Comparison of ENCODE assay signal across 15 cellular contexts in genomic region chr20:63755933-63756647, GRCh38. TPM values are rescaled to one million over a fixed set of nuclear protein-coding genes. Genes with fewer than 3 reads are reported as not detected.
DNase-seq lines count a peak whose midpoint lies in the region; ATAC-seq and TF ChIP-seq lines count a peak whose summit lies in the region.
"Had no signal": no experiment of that assay in that cellular context is flagged by ENCODE, and none has a peak within 500 bp of the region (broad histone marks: within the 10 kb centered on the region; RNA-seq: fewer than 3 reads in every experiment).

No MANE protein-coding gene starts in this region.

- intact Hi-C loops in natural killer cell (cut with micrococcal nuclease): no loop called here

- H3K9me3 Mint-ChIP-seq in activated naive CD8-positive, alpha-beta T cell treated with anti-CD3 and anti-CD28 coated beads, Interleukin-2, amount 10 ng/mL, durations not matched to agents 7 days and 5 days: no peaks in the 10 kb centered on the region
- no peaks in the 10 kb centered on the region for H3K9me3 Mint-ChIP-seq in activated naive CD8-positive, alpha-beta T cell treated with anti-CD3 and anti-CD28 coated beads for 36 hours
- H3K9me3 Mint-ChIP-seq in central memory CD8-positive, alpha-beta T cell: no peaks in the 10 kb centered on the region
- no peaks in the 10 kb centered on the region for H3K9me3 Mint-ChIP-seq in natural killer cell

- peak overlapping the region; percentile 36 for H3K4me3 Mint-ChIP-seq in activated naive CD8-positive, alpha-beta T cell treated with anti-CD3 and anti-CD28 coated beads, Interleukin-2, amount 10 ng/mL, durations not matched to agents 7 days and 5 days
- H3K4me3 Mint-ChIP-seq in activated naive CD8-positive, alpha-beta T cell treated with anti-CD3 and anti-CD28 coated beads for 36 hours: no peak overlapping the region
- H3K4me3 Mint-ChIP-seq in central memory CD8-positive, alpha-beta T cell: peak overlapping the region; percentile 31
- H3K4me3 Mint-ChIP-seq in natural killer cell: no peak overlapping the region
- H3K4me3 Mint-ChIP-seq in T-helper 17 cell: no peak overlapping the region

- H3K9me3 ChIP-seq in T-helper 17 cell (ENCODE audit: control insufficient read depth, low read length, poor library complexity, severe bottlenecking): no peaks in the 10 kb centered on the region
- H3K9me3 ChIP-seq: Peyer's patch had no signal

- no peaks in the 10 kb centered on the region for H3K36me3 Mint-ChIP-seq in activated naive CD8-positive, alpha-beta T cell treated with anti-CD3 and anti-CD28 coated beads, Interleukin-2, amount 10 ng/mL, durations not matched to agents 7 days and 5 days
- H3K36me3 Mint-ChIP-seq in activated naive CD8-positive, alpha-beta T cell treated with anti-CD3 and anti-CD28 coated beads for 36 hours: no peaks in the 10 kb centered on the region
- no peaks in the 10 kb centered on the region for H3K36me3 Mint-ChIP-seq in central memory CD8-positive, alpha-beta T cell (ENCODE audit: insufficient read depth)
- H3K36me3 Mint-ChIP-seq in natural killer cell (no peaks in the 10 kb centered on the region), T-helper 17 cell (ENCODE audit: low read depth) (no peaks in the 10 kb centered on the region)

- H3K4me1 Mint-ChIP-seq in activated naive CD8-positive, alpha-beta T cell treated with anti-CD3 and anti-CD28 coated beads, Interleukin-2, amount 10 ng/mL, durations not matched to agents 7 days and 5 days: peaks cover 16% of the 10 kb centered on the region
- peaks cover 9% of the 10 kb centered on the region for H3K4me1 Mint-ChIP-seq in activated naive CD8-positive, alpha-beta T cell treated with anti-CD3 and anti-CD28 coated beads for 36 hours
- peaks cover 39% of the 10 kb centered on the region for H3K4me1 Mint-ChIP-seq in central memory CD8-positive, alpha-beta T cell
- H3K4me1 Mint-ChIP-seq in natural killer cell (peaks cover 17 to 50% of the 10 kb centered on the region in 2 donors), T-helper 17 cell (peaks cover 13% of the 10 kb centered on the region)

- no peak for DNase-seq in activated naive CD8-positive, alpha-beta T cell treated with anti-CD3 and anti-CD28 coated beads, Interleukin-2, amount 10 ng/mL, durations not matched to agents 7 days and 5 days
- no peak for DNase-seq in activated naive CD8-positive, alpha-beta T cell treated with anti-CD3 and anti-CD28 coated beads for 36 hours
- no peak for DNase-seq in central memory CD8-positive, alpha-beta T cell (ENCODE audit: low spot score in 2 of 2)
- DNase-seq in natural killer cell: no peak
- no peak for DNase-seq in SIG-M5 (lab: John Stamatoyannopoulos, UW)
- no peak for DNase-seq in NCI-H82 treated with DMSO at 0.1 percent for 48 hours (lab: John Stamatoyannopoulos, UW; ENCODE audit: unreplicated experiment)
- DNase-seq in T-helper 17 cell: no peak
- no peak for DNase-seq in activated gamma-delta T cell (lab: John Stamatoyannopoulos, UW)
- DNase-seq: EL, Karpas-422, NCI-H1105, NCI-H1694, NCI-H524, Peyer's patch, SHP77 had no signal

- peaks cover 9% of the 10 kb centered on the region for H3K27me3 Mint-ChIP-seq in activated naive CD8-positive, alpha-beta T cell treated with anti-CD3 and anti-CD28 coated beads, Interleukin-2, amount 10 ng/mL, durations not matched to agents 7 days and 5 days
- H3K27me3 Mint-ChIP-seq in activated naive CD8-positive, alpha-beta T cell treated with anti-CD3 and anti-CD28 coated beads for 36 hours: no peaks in the 10 kb centered on the region
- no peaks in the 10 kb centered on the region for H3K27me3 Mint-ChIP-seq in central memory CD8-positive, alpha-beta T cell
- H3K27me3 Mint-ChIP-seq in natural killer cell (ENCODE audit: low read depth in 2 of 2) (no peaks in the 10 kb centered on the region), T-helper 17 cell (no peaks in the 10 kb centered on the region)

- TF ChIP-seq CTCF in natural killer cell (IDR thresholded peaks at IDR 0.05): no peak

- peak overlapping the region; percentile 18 for H3K27ac Mint-ChIP-seq in activated naive CD8-positive, alpha-beta T cell treated with anti-CD3 and anti-CD28 coated beads, Interleukin-2, amount 10 ng/mL, durations not matched to agents 7 days and 5 days
- no peak overlapping the region for H3K27ac Mint-ChIP-seq in activated naive CD8-positive, alpha-beta T cell treated with anti-CD3 and anti-CD28 coated beads for 36 hours
- peak overlapping the region; percentile 35 for H3K27ac Mint-ChIP-seq in central memory CD8-positive, alpha-beta T cell (ENCODE audit: low read depth)
- H3K27ac Mint-ChIP-seq in natural killer cell (peak overlapping the region; percentile 5 to 73), T-helper 17 cell (no peak overlapping the region)

- POLR2A ChIA-PET in activated naive CD8-positive, alpha-beta T cell treated with anti-CD3 and anti-CD28 coated beads, Interleukin-2, amount 10 ng/mL, durations not matched to agents 7 days and 5 days (lab: Charles Lee): no interaction called here

- ATAC-seq in activated naive CD8-positive, alpha-beta T cell treated with anti-CD3 and anti-CD28 coated beads, Interleukin-2, amount 10 ng/mL, durations not matched to agents 7 days and 5 days (ENCODE audit: low read depth): no peak
- ATAC-seq in central memory CD8-positive, alpha-beta T cell (replicated peaks; ENCODE audit: extremely low read depth, poor library complexity, severe bottlenecking): no peak
- ATAC-seq in natural killer cell (no peak), T-helper 17 cell (no peak)

RNA-seq across cellular contexts. Expression of gene SLC2A4RG, which starts 16.5 kb away (rescaled TPM):
- 100 to 1,000 TPM; 128 to 134 TPM for total RNA-seq in activated naive CD8-positive, alpha-beta T cell treated with anti-CD3 and anti-CD28 coated beads, Interleukin-2, amount 10 ng/mL, durations not matched to agents 7 days and 5 days
- total RNA-seq in activated naive CD8-positive, alpha-beta T cell treated with anti-CD3 and anti-CD28 coated beads for 36 hours: 10 to 100 TPM; 25.7 to 29.3 TPM
- 100 to 1,000 TPM in 1 of 3 donors, 10 to 100 TPM in 2; 90.4 to 100 (median 95.5) TPM for total RNA-seq in natural killer cell
- total RNA-seq in T-helper 17 cell: 100 to 1,000 TPM in 1 of 2 donors, 10 to 100 TPM in 1; 98.1 to 103 TPM

RNA-seq across cellular contexts. Expression of gene LIME1, which starts 19.6 kb away (rescaled TPM):
- 100 to 1,000 TPM; 144 to 159 TPM for total RNA-seq in activated naive CD8-positive, alpha-beta T cell treated with anti-CD3 and anti-CD28 coated beads, Interleukin-2, amount 10 ng/mL, durations not matched to agents 7 days and 5 days
- total RNA-seq in activated naive CD8-positive, alpha-beta T cell treated with anti-CD3 and anti-CD28 coated beads for 36 hours: 10 to 100 TPM in 1 of 2 experiments, 1 to 10 TPM in 1; 9.3 to 12.2 TPM
- total RNA-seq in natural killer cell: 10 to 100 TPM; 86.5 to 94.4 (median 91.7) TPM
- 100 to 1,000 TPM; 156 to 179 TPM for total RNA-seq in T-helper 17 cell

RNA-seq across cellular contexts. Expression of gene ZGPAT, which starts 48.3 kb away (rescaled TPM):
- total RNA-seq in activated naive CD8-positive, alpha-beta T cell treated with anti-CD3 and anti-CD28 coated beads, Interleukin-2, amount 10 ng/mL, durations not matched to agents 7 days and 5 days: 10 to 100 TPM; 43.0 to 44.5 TPM
- 10 to 100 TPM; 22.0 to 22.1 TPM for total RNA-seq in activated naive CD8-positive, alpha-beta T cell treated with anti-CD3 and anti-CD28 coated beads for 36 hours
- total RNA-seq in natural killer cell (10 to 100 TPM; 39.3 to 47.7 (median 46.1) TPM), T-helper 17 cell (10 to 100 TPM; 35.0 to 39.8 TPM)

RNA-seq across cellular contexts. Expression of gene ARFRP1, which starts 48.3 kb away (rescaled TPM):
- total RNA-seq in activated naive CD8-positive, alpha-beta T cell treated with anti-CD3 and anti-CD28 coated beads, Interleukin-2, amount 10 ng/mL, durations not matched to agents 7 days and 5 days: 10 to 100 TPM; 68.8 to 73.1 TPM
- 10 to 100 TPM; 49.5 to 50.1 TPM for total RNA-seq in activated naive CD8-positive, alpha-beta T cell treated with anti-CD3 and anti-CD28 coated beads for 36 hours
- total RNA-seq in natural killer cell (10 to 100 TPM; 43.9 to 55.8 (median 50.6) TPM), T-helper 17 cell (10 to 100 TPM; 44.0 to 53.2 TPM)

RNA-seq across cellular contexts. Expression of gene TNFRSF6B, which starts 59.6 kb away (rescaled TPM):
- total RNA-seq in activated naive CD8-positive, alpha-beta T cell treated with anti-CD3 and anti-CD28 coated beads, Interleukin-2, amount 10 ng/mL, durations not matched to agents 7 days and 5 days: not detected
- total RNA-seq in activated naive CD8-positive, alpha-beta T cell treated with anti-CD3 and anti-CD28 coated beads for 36 hours: not detected
- not detected for total RNA-seq in natural killer cell
- total RNA-seq in T-helper 17 cell: not detected

Comparison
In these comparisons a context has a peak if more than half of its experiments do, and no peak if none do; other contexts are left out.
1. H3K27ac Mint-ChIP-seq: peak in activated naive CD8-positive, alpha-beta T cell treated with anti-CD3 and anti-CD28 coated beads, Interleukin-2, amount 10 ng/mL, durations not matched to agents 7 days and 5 days (single experiment), central memory CD8-positive, alpha-beta T cell (single experiment) and natural killer cell (2 of 2); none in activated naive CD8-positive, alpha-beta T cell treated with anti-CD3 and anti-CD28 coated beads for 36 hours (single experiment) and T-helper 17 cell (single experiment).
2. H3K4me3 Mint-ChIP-seq: peak in activated naive CD8-positive, alpha-beta T cell treated with anti-CD3 and anti-CD28 coated beads, Interleukin-2, amount 10 ng/mL, durations not matched to agents 7 days and 5 days (single experiment) and central memory CD8-positive, alpha-beta T cell (single experiment); none in activated naive CD8-positive, alpha-beta T cell treated with anti-CD3 and anti-CD28 coated beads for 36 hours (single experiment), natural killer cell (single experiment) and T-helper 17 cell (single experiment).
3. RNA of gene LIME1, which starts 19.6 kb away (total RNA-seq): 156 to 179 TPM in T-helper 17 cell, 144 to 159 TPM in activated naive CD8-positive, alpha-beta T cell treated with anti-CD3 and anti-CD28 coated beads, Interleukin-2, amount 10 ng/mL, durations not matched to agents 7 days and 5 days and 86.5 to 94.4 TPM in natural killer cell; 9.3 to 12.2 TPM in activated naive CD8-positive, alpha-beta T cell treated with anti-CD3 and anti-CD28 coated beads for 36 hours; every median in the first group is over 4 times any median in the second.